In the genomic region with DNA sequence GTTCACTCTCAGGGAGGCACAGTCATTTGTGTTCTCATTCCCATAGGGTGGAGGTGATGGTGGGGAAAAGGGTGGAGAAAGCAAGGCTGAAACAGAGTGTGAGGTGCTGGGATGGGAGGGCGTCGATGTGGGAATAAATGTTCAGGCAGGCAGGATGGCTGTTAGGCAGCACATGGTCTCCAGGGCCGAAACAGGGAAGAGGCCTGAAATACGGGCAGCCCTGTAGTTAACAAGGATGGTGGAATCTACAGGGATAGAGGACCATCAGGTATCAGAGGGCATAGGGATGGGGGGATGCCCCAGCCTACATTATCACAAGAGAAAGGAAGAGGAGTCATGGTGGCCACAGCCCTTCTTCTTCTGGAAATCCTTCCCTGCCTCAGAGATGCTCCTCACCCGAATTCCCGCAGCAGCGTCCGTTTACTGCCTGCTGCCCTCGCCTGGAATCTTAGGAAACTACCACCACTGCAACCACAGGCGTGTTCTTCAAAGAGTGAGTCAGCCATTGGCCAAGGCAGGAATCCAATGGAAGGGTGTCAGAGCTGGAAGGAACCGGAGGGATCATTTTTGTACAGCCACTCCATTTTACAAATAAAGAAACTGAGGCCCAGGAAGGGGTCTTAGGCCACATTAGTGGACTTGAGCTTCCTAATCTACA, we compare ENCODE assay signal across 1 cellular context.
TF ChIP-seq lines count a peak whose summit lies in the region.

No MANE protein-coding gene starts in this region.

TF ChIP-seq in WTC11, 78 proteins besides CTCF, POLR2A, EP300 and RAD21 (continued from another document):
- TF ChIP-seq IRF2 (CRISPR knock-in tag; IDR thresholded peaks at IDR 0.05; ENCODE audit: borderline replicate concordance, low read depth) = no peak
- TF ChIP-seq NFE2L1 (CRISPR knock-in tag; IDR thresholded peaks at IDR 0.05) = no peak
- TF ChIP-seq, protein P1, sequence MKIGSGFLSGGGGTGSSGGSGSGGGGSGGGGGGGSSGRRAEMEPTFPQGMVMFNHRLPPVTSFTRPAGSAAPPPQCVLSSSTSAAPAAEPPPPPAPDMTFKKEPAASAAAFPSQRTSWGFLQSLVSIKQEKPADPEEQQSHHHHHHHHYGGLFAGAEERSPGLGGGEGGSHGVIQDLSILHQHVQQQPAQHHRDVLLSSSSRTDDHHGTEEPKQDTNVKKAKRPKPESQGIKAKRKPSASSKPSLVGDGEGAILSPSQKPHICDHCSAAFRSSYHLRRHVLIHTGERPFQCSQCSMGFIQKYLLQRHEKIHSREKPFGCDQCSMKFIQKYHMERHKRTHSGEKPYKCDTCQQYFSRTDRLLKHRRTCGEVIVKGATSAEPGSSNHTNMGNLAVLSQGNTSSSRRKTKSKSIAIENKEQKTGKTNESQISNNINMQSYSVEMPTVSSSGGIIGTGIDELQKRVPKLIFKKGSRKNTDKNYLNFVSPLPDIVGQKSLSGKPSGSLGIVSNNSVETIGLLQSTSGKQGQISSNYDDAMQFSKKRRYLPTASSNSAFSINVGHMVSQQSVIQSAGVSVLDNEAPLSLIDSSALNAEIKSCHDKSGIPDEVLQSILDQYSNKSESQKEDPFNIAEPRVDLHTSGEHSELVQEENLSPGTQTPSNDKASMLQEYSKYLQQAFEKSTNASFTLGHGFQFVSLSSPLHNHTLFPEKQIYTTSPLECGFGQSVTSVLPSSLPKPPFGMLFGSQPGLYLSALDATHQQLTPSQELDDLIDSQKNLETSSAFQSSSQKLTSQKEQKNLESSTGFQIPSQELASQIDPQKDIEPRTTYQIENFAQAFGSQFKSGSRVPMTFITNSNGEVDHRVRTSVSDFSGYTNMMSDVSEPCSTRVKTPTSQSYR (CRISPR knock-in tag; IDR thresholded peaks at IDR 0.05) = no peak
- TF ChIP-seq, protein P2, sequence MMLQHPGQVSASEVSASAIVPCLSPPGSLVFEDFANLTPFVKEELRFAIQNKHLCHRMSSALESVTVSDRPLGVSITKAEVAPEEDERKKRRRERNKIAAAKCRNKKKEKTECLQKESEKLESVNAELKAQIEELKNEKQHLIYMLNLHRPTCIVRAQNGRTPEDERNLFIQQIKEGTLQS (CRISPR knock-in tag; conservative IDR thresholded peaks at IDR 0.05) = no peak
